8 cellular contexts compared by ENCODE assay signal in the genomic region with DNA sequence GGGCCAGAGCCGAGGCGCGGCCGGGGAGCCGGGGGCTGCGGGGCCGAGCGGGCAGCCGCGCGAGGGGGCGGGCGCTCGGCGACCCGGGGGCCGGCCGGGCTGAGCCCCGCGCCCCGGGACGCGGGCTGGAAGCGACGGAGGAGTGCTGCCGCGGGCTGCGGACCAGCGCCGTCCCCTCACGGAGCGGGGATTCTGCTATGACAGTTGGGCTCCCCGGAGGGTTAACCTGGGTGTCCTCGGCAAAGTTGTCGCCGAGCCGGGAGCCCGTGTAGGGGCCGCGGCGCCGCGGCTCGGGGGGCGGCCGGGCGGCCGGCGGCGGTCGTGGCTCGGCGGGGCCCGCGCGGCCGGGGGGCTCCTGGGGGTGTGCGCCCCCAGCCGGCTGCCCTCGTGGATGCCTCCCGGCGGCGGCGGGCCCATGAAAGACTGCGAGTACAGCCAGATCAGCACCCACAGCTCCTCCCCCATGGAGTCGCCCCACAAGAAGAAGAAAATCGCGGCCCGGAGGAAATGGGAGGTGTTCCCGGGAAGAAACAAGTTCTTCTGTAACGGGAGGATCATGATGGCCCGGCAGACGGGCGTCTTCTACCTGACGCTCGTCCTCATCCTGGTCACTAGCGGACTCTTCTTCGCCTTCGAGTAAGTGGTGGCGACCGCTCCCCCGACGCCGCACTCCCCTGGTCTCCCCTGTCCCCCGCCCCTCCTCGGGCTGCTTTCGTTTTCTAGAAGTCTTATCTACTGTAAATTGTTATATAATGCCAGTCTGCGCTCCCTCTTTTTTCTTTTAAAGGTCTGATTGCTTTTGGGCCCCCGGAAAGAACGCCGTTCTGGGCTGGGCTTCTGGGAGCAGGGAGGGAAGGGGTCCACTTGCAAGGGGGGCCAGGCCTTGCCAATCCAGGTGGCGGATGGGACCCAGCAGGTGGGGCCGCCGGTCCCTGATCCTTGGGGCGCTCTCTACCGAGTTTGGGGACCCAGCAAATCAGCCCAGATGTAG. TPM values are rescaled to one million over a fixed set of nuclear protein-coding genes. Genes with fewer than 3 reads are reported as not detected.
DNase-seq lines count a peak whose midpoint lies in the region; ATAC-seq and TF ChIP-seq lines count a peak whose summit lies in the region.

No MANE protein-coding gene starts in this region.

- 1 to 2% methylated on average over 25 to 28 of the region's 96 CpGs for WGBS in esophagus squamous epithelium, 2 donors

- H3K9me3 Mint-ChIP-seq in activated T-cell treated with anti-CD3 and anti-CD28 coated beads, Interleukin-2, amount 50 U/mL, for 4 hours = no peaks in the 10 kb centered on the region
- no peaks in the 10 kb centered on the region for H3K9me3 Mint-ChIP-seq in stimulated activated naive B cell treated with anti-CD40 and anti-IgM and Interleukin-4, amounts not matched to agents 10 μg/mL and 1 μg/mL and 100 μg/mL, for 72 hours

- peak overlapping the region; percentile 87 for H3K4me3 Mint-ChIP-seq in activated T-cell treated with anti-CD3 and anti-CD28 coated beads, Interleukin-2, amount 50 U/mL, for 4 hours
- peak overlapping the region; percentile 89 to 91 for H3K4me3 Mint-ChIP-seq in stimulated activated naive B cell treated with anti-CD40 and anti-IgM and Interleukin-4, amounts not matched to agents 10 μg/mL and 1 μg/mL and 100 μg/mL, for 72 hours

- peak; percentile 55 for DNase-seq in NCI-H748 (lab: John Stamatoyannopoulos, UW; ENCODE audit: unreplicated experiment)
- DNase-seq in NCI-H748 treated with DMSO at 0.1 percent for 48 hours (lab: John Stamatoyannopoulos, UW) = no peak
- peak; percentile 16 for DNase-seq in NOMO-1 treated with DMSO at 0.1 percent for 48 hours (lab: John Stamatoyannopoulos, UW; ENCODE audit: unreplicated experiment)
- peak; percentile 58 for DNase-seq in activated T-cell treated with anti-CD3 and anti-CD28 coated beads, Interleukin-2, amount 50 U/mL, for 4 hours
- DNase-seq in esophagus squamous epithelium (lab: John Stamatoyannopoulos, UW) = no peak
- peak; percentile 48 for DNase-seq in myocyte (ENCODE audit: low read depth)
- DNase-seq in stimulated activated naive B cell treated with anti-CD40 and anti-IgM and Interleukin-4, amounts not matched to agents 10 μg/mL and 1 μg/mL and 100 μg/mL, for 72 hours = peak; percentile 33

- peaks cover 5 to 29% (median 14%) of the 10 kb centered on the region in 3 donors for H3K4me1 ChIP-seq in esophagus squamous epithelium

- peak overlapping the region; percentile 88 to 97 (median 96) for H3K4me3 ChIP-seq in esophagus squamous epithelium

- H3K36me3 ChIP-seq in esophagus squamous epithelium = no peaks in the 10 kb centered on the region

- no peaks in the 10 kb centered on the region for H3K27me3 ChIP-seq in esophagus squamous epithelium

- no peak for TF ChIP-seq POLR2A in esophagus squamous epithelium (IDR thresholded peaks at IDR 0.05)

- peak; percentile 16 for ATAC-seq in HG02938 (IDR thresholded peaks at IDR 0.05; ENCODE audit: unreplicated experiment)
- peak; percentile 17 to 20 for ATAC-seq in activated T-cell treated with anti-CD3 and anti-CD28 coated beads, Interleukin-2, amount 50 U/mL, for 4 hours
- peak; percentile 21 to 28 for ATAC-seq in stimulated activated naive B cell treated with anti-CD40 and anti-IgM and Interleukin-4, amounts not matched to agents 10 μg/mL and 1 μg/mL and 100 μg/mL, for 72 hours (replicated peaks)

- no peaks in the 10 kb centered on the region for H3K9me3 ChIP-seq in esophagus squamous epithelium

- peaks cover 2% of the 10 kb centered on the region for H3K36me3 Mint-ChIP-seq in activated T-cell treated with anti-CD3 and anti-CD28 coated beads, Interleukin-2, amount 50 U/mL, for 4 hours (ENCODE audit: insufficient read depth)
- H3K36me3 Mint-ChIP-seq in stimulated activated naive B cell treated with anti-CD40 and anti-IgM and Interleukin-4, amounts not matched to agents 10 μg/mL and 1 μg/mL and 100 μg/mL, for 72 hours = peaks cover 24 to 29% of the 10 kb centered on the region in 2 donors

- H3K27ac Mint-ChIP-seq in stimulated activated naive B cell treated with anti-CD40 and anti-IgM and Interleukin-4, amounts not matched to agents 10 μg/mL and 1 μg/mL and 100 μg/mL, for 72 hours = peak overlapping the region; percentile 90

- peak overlapping the region; percentile 89 to 95 (median 92) for H3K27ac ChIP-seq in esophagus squamous epithelium

- TF ChIP-seq CTCF in esophagus squamous epithelium (IDR thresholded peaks at IDR 0.05) = no peak

- peaks cover 24% of the 10 kb centered on the region for H3K4me1 Mint-ChIP-seq in activated T-cell treated with anti-CD3 and anti-CD28 coated beads, Interleukin-2, amount 50 U/mL, for 4 hours (ENCODE audit: low read depth)
- peaks cover 26 to 42% of the 10 kb centered on the region in 2 donors for H3K4me1 Mint-ChIP-seq in stimulated activated naive B cell treated with anti-CD40 and anti-IgM and Interleukin-4, amounts not matched to agents 10 μg/mL and 1 μg/mL and 100 μg/mL, for 72 hours

- H3K27me3 Mint-ChIP-seq in activated T-cell treated with anti-CD3 and anti-CD28 coated beads, Interleukin-2, amount 50 U/mL, for 4 hours (ENCODE audit: low read depth) = peaks cover 2% of the 10 kb centered on the region
- peaks cover 5 to 10% of the 10 kb centered on the region in 2 donors for H3K27me3 Mint-ChIP-seq in stimulated activated naive B cell treated with anti-CD40 and anti-IgM and Interleukin-4, amounts not matched to agents 10 μg/mL and 1 μg/mL and 100 μg/mL, for 72 hours

- intact Hi-C loops in esophagus squamous epithelium (cut with DNase I) = no loop called here

RNA-seq across cellular contexts. Expression of a gene that starts 0.9 kb away (rescaled TPM):
- total RNA-seq in activated T-cell treated with anti-CD3 and anti-CD28 coated beads, Interleukin-2, amount 50 U/mL, for 4 hours = 1 to 10 TPM; 5.6 to 6.0 (median 5.7) TPM
- total RNA-seq in esophagus squamous epithelium (10 to 100 TPM in 1 of 4 donors, 1 to 10 TPM in 3; 6.1 to 15.6 (median 6.9) TPM), myocyte (1.1 TPM in 2 replicates)
- polyA plus RNA-seq in myocyte (2012) = 2.0 TPM

RNA-seq across cellular contexts. Expression of a gene that starts 58.6 kb away (rescaled TPM):
- 10 to 100 TPM; 10.0 to 12.8 (median 10.1) TPM for total RNA-seq in activated T-cell treated with anti-CD3 and anti-CD28 coated beads, Interleukin-2, amount 50 U/mL, for 4 hours
- total RNA-seq in esophagus squamous epithelium = 1 to 10 TPM; 2.7 to 8.0 (median 4.3) TPM
- total RNA-seq in myocyte = 5.4 and 7.8 TPM in 2 replicates
- 5.6 TPM for polyA plus RNA-seq in myocyte (2012)

Comparison
In these comparisons a context has a peak if more than half of its experiments do, and no peak if none do; other contexts are left out.
1. DNase-seq: peak in NCI-H748 (single experiment), NOMO-1 treated with DMSO at 0.1 percent for 48 hours (single experiment), activated T-cell treated with anti-CD3 and anti-CD28 coated beads, Interleukin-2, amount 50 U/mL, for 4 hours (single experiment), myocyte (single experiment) and stimulated activated naive B cell treated with anti-CD40 and anti-IgM and Interleukin-4, amounts not matched to agents 10 μg/mL and 1 μg/mL and 100 μg/mL, for 72 hours (single experiment); none in NCI-H748 treated with DMSO at 0.1 percent for 48 hours (single experiment) and esophagus squamous epithelium (single experiment).
2. Peak in every context shown above with its lines, with median percentiles within 50 percentile points of each other: ATAC-seq.